In genomic region chr7:98878365-98879197, GRCh38 we compare ENCODE assay signal across 8 cellular contexts. TPM values are rescaled to one million over a fixed set of nuclear protein-coding genes. Genes with fewer than 3 reads are reported as not detected.
DNase-seq lines count a peak whose midpoint lies in the region; ATAC-seq and TF ChIP-seq lines count a peak whose summit lies in the region.

Gene TRRAP (plus strand): TSS chr7:98878532. CDS start chr7:98881151, 2,619 bp downstream.

- H3K36me3 Mint-ChIP-seq in activated B cell treated with CpG ODN at 0.5 μM for 24 hours (ENCODE audit: low read depth): peaks cover 27% of the 10 kb centered on the region

- peak within 1 kb of the TSS; percentile 91 for H3K4me3 Mint-ChIP-seq in activated B cell treated with CpG ODN at 0.5 μM for 24 hours

- no peaks in the 10 kb centered on the region for H3K9me3 Mint-ChIP-seq in activated B cell treated with CpG ODN at 0.5 μM for 24 hours

- H3K27me3 Mint-ChIP-seq in activated B cell treated with CpG ODN at 0.5 μM for 24 hours: peaks cover 3% of the 10 kb centered on the region

- CTCF ChIA-PET in activated B cell treated with CpG ODN at 0.5 μM for 24 hours (lab: Charles Lee): interaction anchor here (0.6 to 1.5 kb wide), 8 partner anchors 11 to 1528 kb away, joined by 3 to 5 read pairs (median 4); no protein-coding TSS in a partner anchor

- intact Hi-C loops in activated B cell treated with CpG ODN at 0.5 μM for 24 hours (cut with micrococcal nuclease): loop anchor here (1.0 to 10.0 kb wide), 8 partner anchors 8 to 1762 kb away; partner anchors contain the start of genes BRI3, FAM200A, LMTK2 and SDHAF3

- peak within 1 kb of the TSS; percentile 93 for H3K27ac Mint-ChIP-seq in activated B cell treated with CpG ODN at 0.5 μM for 24 hours

- POLR2A ChIA-PET in activated B cell treated with CpG ODN at 0.5 μM for 24 hours (lab: Charles Lee): interaction anchor here (1.0 to 2.5 kb wide), 10 partner anchors 9 to 1006 kb away, joined by 3 to 27 read pairs (median 5); partner anchors contain the start of genes ARPC1A, ARPC1B, BAIAP2L1 and BRI3

- ATAC-seq in HG02642 (IDR thresholded peaks at IDR 0.05; ENCODE audit: poor library complexity, unreplicated experiment) (peak; percentile 73), activated B cell treated with CpG ODN at 0.5 μM for 24 hours (ENCODE audit: low read depth) (peak; percentile 81)

- peak; percentile 82 for TF ChIP-seq CTCF in activated B cell treated with CpG ODN at 0.5 μM for 24 hours (IDR thresholded peaks at IDR 0.05)

- peaks cover 19% of the 10 kb centered on the region for H3K4me1 Mint-ChIP-seq in activated B cell treated with CpG ODN at 0.5 μM for 24 hours

- DNase-seq in NCI-H510A (lab: John Stamatoyannopoulos, UW): peak; percentile 43
- no peak for DNase-seq in NCI-H510A treated with DMSO at 0.1 percent for 48 hours (lab: John Stamatoyannopoulos, UW)
- peak; percentile 70 for DNase-seq in NCI-H146 (lab: John Stamatoyannopoulos, UW)
- DNase-seq in activated B cell treated with CpG ODN at 0.5 μM for 24 hours: peak; percentile 80
- DNase-seq in central memory CD4-positive, alpha-beta T cell: peak; percentile 77
- DNase-seq in islet precursor cell: peak; percentile 86
- peak; percentile 58 to 71 (median 65) for DNase-seq in stimulated activated CD4-positive, alpha-beta T cell treated with anti-CD3 and anti-CD28 coated beads, Interleukin-12 subunit alpha, Interleukin-12 subunit beta, amount 100 ng/mL, for 48 hours (ENCODE audit: low read depth in 2 of 3, low spot score in 1 of 3)

RNA-seq across cellular contexts. Expression of gene TRRAP, which starts in this region (rescaled TPM):
- total RNA-seq in activated B cell treated with CpG ODN at 0.5 μM for 24 hours: 73.9 and 77.9 TPM in 2 replicates
